ENCODE assay signal across 8 cellular contexts in the genomic region with DNA sequence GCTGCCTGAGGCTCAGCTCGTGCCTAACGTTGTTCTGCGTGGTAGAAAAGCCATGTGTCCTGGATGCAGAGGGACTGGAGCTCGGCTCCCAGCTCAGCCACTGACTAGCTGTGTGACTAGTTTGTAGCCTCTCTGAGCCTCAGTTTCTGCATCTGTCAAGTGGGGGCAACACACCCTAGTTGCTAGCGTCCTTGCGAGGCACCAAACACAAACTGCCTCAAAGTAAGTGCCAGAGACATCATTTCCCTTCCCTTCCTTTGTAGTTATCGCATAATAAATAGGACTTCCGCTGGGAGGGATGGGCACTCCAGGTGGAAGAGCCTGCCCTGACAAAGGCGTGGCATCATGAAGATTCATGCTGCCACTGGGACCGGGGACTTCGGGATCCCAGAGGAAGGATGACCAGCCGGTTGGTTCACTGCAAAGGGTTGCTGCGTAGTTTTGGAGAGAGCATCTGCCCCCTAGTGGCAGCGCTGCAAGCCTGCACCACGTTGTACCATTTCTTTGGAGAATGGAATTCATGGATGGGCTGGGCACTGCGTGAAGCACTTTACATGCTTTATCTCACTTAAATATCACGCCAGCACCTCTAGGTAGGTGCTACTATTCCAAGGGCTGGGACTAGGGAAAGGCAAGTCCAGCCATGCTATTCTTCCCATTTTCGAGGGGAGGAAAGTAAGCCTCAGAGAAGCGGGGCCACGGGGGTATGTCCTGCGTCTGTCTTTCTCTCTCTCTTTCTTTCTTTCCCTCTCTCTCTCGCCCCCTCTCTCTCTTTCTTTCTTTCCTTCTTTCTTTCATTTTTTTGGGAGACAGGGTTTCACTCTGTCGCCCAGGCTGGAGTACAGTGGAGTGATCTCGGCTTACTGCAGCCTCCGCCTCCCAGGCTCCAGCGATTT. TPM values are rescaled to one million over a fixed set of nuclear protein-coding genes. Genes with fewer than 3 reads are reported as not detected.
DNase-seq lines count a peak whose midpoint lies in the region; ATAC-seq and TF ChIP-seq lines count a peak whose summit lies in the region.

No MANE protein-coding gene starts in this region.

- ATAC-seq in natural killer cell treated with Interleukin-12 subunit alpha and Interleukin-12 subunit beta and Interleukin-15 and Interleukin-18, amount 100 ng/mL, for 72 hours, result peak; percentile 68 to 82
- ATAC-seq in stimulated activated naive CD8-positive, alpha-beta T cell treated with anti-CD3 and anti-CD28 coated beads, Interleukin-15, Interleukin-2, amounts not matched to agents 100 U/mL and 50 U/mL, for 24 hours, result peak; percentile 61

- H3K4me3 ChIP-seq in A673 (ENCODE audit: low read depth, low read length, poor library complexity, severe bottlenecking) (no peak overlapping the region), NT2/D1 (ENCODE audit: insufficient read length, low read depth) (no peak overlapping the region), esophagus muscularis mucosa (peak overlapping the region in 1 of 4 donors; percentile 13)

- intact Hi-C loops in A673 (cut with micrococcal nuclease; ENCODE audit: unreplicated experiment), result loop anchor here (10.0 kb wide), 1 partner anchor 347 kb away; no protein-coding TSS in a partner anchor
- intact Hi-C loops in esophagus muscularis mucosa (cut with DNase I), result loop anchor here (2.0 kb wide), 1 partner anchor 63 kb away; no protein-coding TSS in a partner anchor

- H3K27ac ChIP-seq in A673 (ENCODE audit: low read depth, low read length, poor library complexity, severe bottlenecking) (no peak overlapping the region), esophagus muscularis mucosa (replicated peaks in 1 of 4) (peak overlapping the region in 2 of 4 donors; percentile 36 to 58)

- CTCF ChIA-PET in A673 (lab: Charles Lee), result interaction anchor here (1.8 kb wide), 1 partner anchor 62 kb away, joined by 9 read pairs; no protein-coding TSS in a partner anchor

- H3K4me3 Mint-ChIP-seq in natural killer cell treated with Interleukin-12 subunit alpha and Interleukin-12 subunit beta and Interleukin-15 and Interleukin-18, amount 100 ng/mL, for 72 hours, result no peak overlapping the region

- in situ Hi-C loops in GM13977 (cut with MboI; ENCODE audit: low pct_unique_long_range_greater_than_20kb, low sequenced_read_pairs, unreplicated experiment), result loop anchor here (5.0 kb wide), 1 partner anchor 59 kb away; no protein-coding TSS in a partner anchor

- H3K4me1 ChIP-seq in A673 (ENCODE audit: insufficient read depth, low read length, poor library complexity, severe bottlenecking) (peaks cover 4% of the 10 kb centered on the region), NT2/D1 (ENCODE audit: insufficient read depth, insufficient read length) (peaks cover 9% of the 10 kb centered on the region), esophagus muscularis mucosa (peaks cover 7 to 20% (median 16%) of the 10 kb centered on the region in 4 donors)

- no TSS peak for BruUV-seq in A673 (replicated peaks; lab: Mats Ljungman, UMichigan)

- peaks cover 22 to 27% of the 10 kb centered on the region in 2 donors for H3K27me3 Mint-ChIP-seq in natural killer cell treated with Interleukin-12 subunit alpha and Interleukin-12 subunit beta and Interleukin-15 and Interleukin-18, amount 100 ng/mL, for 72 hours

- H3K9ac ChIP-seq in NT2/D1 (ENCODE audit: insufficient read length, low read depth), result peak overlapping the region; percentile 42

- POLR2A ChIA-PET in A673 (lab: Charles Lee; ENCODE audit: low non-redundant PET), result no interaction called here

- no peak for TF ChIP-seq POLR2A in esophagus muscularis mucosa (IDR thresholded peaks at IDR 0.05; ENCODE audit: low read depth)

- DNase-seq in A673 (ENCODE audit: low spot score) (peak; percentile 69), GM13977 (ENCODE audit: low spot score) (peak; percentile 79), HK-2 (ENCODE audit: unreplicated experiment) (peak; percentile 71), NT2/D1 (ENCODE audit: low read depth, low spot score) (peak; percentile 47), activated T-cell treated with anti-CD3 and anti-CD28 coated beads for 1 hour (ENCODE audit: low read depth) (peak; percentile 43), esophagus muscularis mucosa (ENCODE audit: extremely low spot score) (no peak)
- DNase-seq in natural killer cell treated with Interleukin-12 subunit alpha and Interleukin-12 subunit beta and Interleukin-15 and Interleukin-18, amount 100 ng/mL, for 72 hours (ENCODE audit: low spot score), result peak; percentile 77
- peak; percentile 65 for DNase-seq in stimulated activated naive CD8-positive, alpha-beta T cell treated with anti-CD3 and anti-CD28 coated beads, Interleukin-15, Interleukin-2, amounts not matched to agents 100 U/mL and 50 U/mL, for 24 hours

- H3K27me3 ChIP-seq in A673 (replicated peaks; ENCODE audit: insufficient read depth, low read depth, low read length, poor library complexity), result no peaks in the 10 kb centered on the region
- peaks cover 9% of the 10 kb centered on the region for H3K27me3 ChIP-seq in NT2/D1 (ENCODE audit: insufficient read depth, insufficient read length)
- peaks cover 0 to 3% (median 0%) of the 10 kb centered on the region in 4 donors for H3K27me3 ChIP-seq in esophagus muscularis mucosa

- H3K9me3 Mint-ChIP-seq in natural killer cell treated with Interleukin-12 subunit alpha and Interleukin-12 subunit beta and Interleukin-15 and Interleukin-18, amount 100 ng/mL, for 72 hours, result no peaks in the 10 kb centered on the region

- H3K4me1 Mint-ChIP-seq in natural killer cell treated with Interleukin-12 subunit alpha and Interleukin-12 subunit beta and Interleukin-15 and Interleukin-18, amount 100 ng/mL, for 72 hours (ENCODE audit: low read depth in 2 of 2), result peaks cover 5 to 7% of the 10 kb centered on the region in 2 donors

- no peaks in the 10 kb centered on the region for H3K36me3 Mint-ChIP-seq in natural killer cell treated with Interleukin-12 subunit alpha and Interleukin-12 subunit beta and Interleukin-15 and Interleukin-18, amount 100 ng/mL, for 72 hours

- no peak for TF ChIP-seq EP300 in esophagus muscularis mucosa (IDR thresholded peaks at IDR 0.05)

- no peaks in the 10 kb centered on the region for H3K9me3 ChIP-seq in A673 (ENCODE audit: low read depth, low read length, poor library complexity, severe bottlenecking)
- no peaks in the 10 kb centered on the region for H3K9me3 ChIP-seq in NT2/D1 (ENCODE audit: insufficient read depth, low read length)
- no peaks in the 10 kb centered on the region for H3K9me3 ChIP-seq in esophagus muscularis mucosa

- peak; percentile 97 for TF ChIP-seq CTCF in A673 (conservative IDR thresholded peaks at IDR 0.05; ENCODE audit: low read depth, low read length)
- peak; percentile 97 for TF ChIP-seq CTCF in GM13977 (IDR thresholded peaks at IDR 0.05; ENCODE audit: extremely low read depth, insufficient read depth, missing control alignments)
- TF ChIP-seq CTCF in esophagus muscularis mucosa (IDR thresholded peaks at IDR 0.05), result peak in 2 of 3 experiments; percentile 96 to 98

- WGBS in esophagus muscularis mucosa, result 47% methylated on average over 25 of the region's 26 CpGs

- H3K36me3 ChIP-seq in A673 (ENCODE audit: insufficient read depth, low read length, poor library complexity, severe bottlenecking) (no peaks in the 10 kb centered on the region), NT2/D1 (ENCODE audit: insufficient read depth, insufficient read length, low read length) (no peaks in the 10 kb centered on the region), esophagus muscularis mucosa (no peaks in the 10 kb centered on the region)

- peak overlapping the region in 1 of 2 donors; percentile 36 for H3K27ac Mint-ChIP-seq in natural killer cell treated with Interleukin-12 subunit alpha and Interleukin-12 subunit beta and Interleukin-15 and Interleukin-18, amount 100 ng/mL, for 72 hours

RNA-seq across cellular contexts. Expression of a gene that starts 4.6 kb away (rescaled TPM):
- total RNA-seq in A673 (2021), result not detected in 2 replicates
- not detected for total RNA-seq in esophagus muscularis mucosa
- not detected for total RNA-seq in natural killer cell treated with Interleukin-12 subunit alpha and Interleukin-12 subunit beta and Interleukin-15 and Interleukin-18, amount 100 ng/mL, for 72 hours

RNA-seq across cellular contexts. Expression of a gene that starts 24.4 kb away (rescaled TPM):
- total RNA-seq in A673 (2021) (1.1 and 2.3 TPM in 2 replicates), esophagus muscularis mucosa (under 1 TPM in 3 of 4 donors, not detected in 1; 0.42 to 0.63 (median 0.52) TPM)
- total RNA-seq in natural killer cell treated with Interleukin-12 subunit alpha and Interleukin-12 subunit beta and Interleukin-15 and Interleukin-18, amount 100 ng/mL, for 72 hours, result under 1 TPM; 0.14 to 0.22 TPM

RNA-seq across cellular contexts. Expression of a gene that starts 25.4 kb away (rescaled TPM):
- total RNA-seq in A673 (2021) (not detected in 2 replicates), esophagus muscularis mucosa (100 to 1,000 TPM in 3 of 4 donors, 10 to 100 TPM in 1; 53.5 to 164 (median 105) TPM)
- total RNA-seq in natural killer cell treated with Interleukin-12 subunit alpha and Interleukin-12 subunit beta and Interleukin-15 and Interleukin-18, amount 100 ng/mL, for 72 hours, result 10 to 100 TPM; 12.3 to 55.1 TPM

Comparison
In these comparisons a context has a peak if more than half of its experiments do, and no peak if none do; other contexts are left out.
1. RNA of a gene that starts 25.4 kb away (total RNA-seq): 53.5 to 164 TPM in esophagus muscularis mucosa and 12.3 to 55.1 TPM in natural killer cell treated with Interleukin-12 subunit alpha and Interleukin-12 subunit beta and Interleukin-15 and Interleukin-18, amount 100 ng/mL, for 72 hours; not detected in A673; every median in the first group is over 10 times any median in the second.
2. Peak in every context shown above with its lines, with median percentiles within 50 percentile points of each other: CTCF ChIP-seq.